25 cellular contexts compared by ENCODE assay signal in genomic region chr1:224544276-224544675, GRCh38.
DNase-seq lines count a peak whose midpoint lies in the region; ATAC-seq, FAIRE-seq and TF ChIP-seq lines count a peak whose summit lies in the region.
"Had no signal": no experiment of that assay in that cellular context is flagged by ENCODE, and none has a peak within 500 bp of the region (broad histone marks: within the 10 kb centered on the region; RNA-seq: fewer than 3 reads in every experiment).

No MANE protein-coding gene starts in this region.

- H4K20me1 ChIP-seq in PC-9 (ENCODE audit: insufficient read depth) (no peaks in the 10 kb centered on the region), endothelial cell of umbilical vein (replicated peaks; ENCODE audit: control insufficient read depth, extremely low read depth, insufficient read depth, low read length) (no peaks in the 10 kb centered on the region), osteoblast (ENCODE audit: insufficient read depth, low read length) (no peaks in the 10 kb centered on the region)

- H3K27me3 ChIP-seq in PC-9 (ENCODE audit: insufficient read depth, low read depth) (no peaks in the 10 kb centered on the region), endothelial cell of umbilical vein (ENCODE audit: control insufficient read depth in 2 of 2, insufficient read depth in 2 of 2, low read length in 2 of 2) (no peaks in the 10 kb centered on the region), osteoblast (ENCODE audit: insufficient read depth, low read length) (no peaks in the 10 kb centered on the region), aorta (ENCODE audit: control insufficient read depth in 1 of 2, insufficient read depth in 2 of 2, low read length in 1 of 2) (no peaks in the 10 kb centered on the region)
- H3K27me3 ChIP-seq: colonic mucosa, SJCRH30 had no signal

- H3K4me2 ChIP-seq in PC-9 (peak overlapping the region; percentile 71), endothelial cell of umbilical vein (ENCODE audit: insufficient read depth, low read length) (peak overlapping the region; percentile 5), osteoblast (ENCODE audit: insufficient read depth, low read length) (no peak overlapping the region)

- intact Hi-C loops in PC-9 (cut with micrococcal nuclease; ENCODE audit: unreplicated experiment): no loop called here
- intact Hi-C loops in endothelial cell of umbilical vein (cut with micrococcal nuclease): loop anchor here (10.0 kb wide), 1 partner anchor 699 kb away; the partner anchor contains the start of gene TP53BP2
- intact Hi-C loops in aorta (cut with DNase I): no loop called here

- no peak for TF ChIP-seq CTCF in PC-9 (conservative IDR thresholded peaks at IDR 0.05)
- TF ChIP-seq CTCF in endothelial cell of umbilical vein (IDR thresholded peaks at IDR 0.05; ENCODE audit: extremely low read depth in 1 of 2, insufficient read depth in 1 of 2, low read depth in 1 of 2, low read length in 2 of 2): no peak
- TF ChIP-seq CTCF in osteoblast (IDR thresholded peaks at IDR 0.05; ENCODE audit: extremely low read depth, low read depth, low read length): no peak

- H3K9me2 ChIP-seq in PC-9 (ENCODE audit: insufficient read depth): no peaks in the 10 kb centered on the region

- H3K79me2 ChIP-seq in PC-9 (ENCODE audit: low read depth) (no peaks in the 10 kb centered on the region), endothelial cell of umbilical vein (ENCODE audit: control insufficient read depth, insufficient read depth, low read length) (no peaks in the 10 kb centered on the region), osteoblast (ENCODE audit: insufficient read depth, low read length) (no peaks in the 10 kb centered on the region)

- no peaks in the 10 kb centered on the region for H3K9me1 ChIP-seq in endothelial cell of umbilical vein (replicated peaks; ENCODE audit: control insufficient read depth, extremely low read depth, insufficient read depth, low read length)

- TF ChIP-seq POLR2A in endothelial cell of umbilical vein (IDR thresholded peaks at IDR 0.05; ENCODE audit: low read depth, low read length): no peak

- DNase-seq in CD1c-positive myeloid dendritic cell (ENCODE audit: extremely low spot score): peak; percentile 57
- no peak for DNase-seq in PC-9
- peak; percentile 49 for DNase-seq in endothelial cell of umbilical vein (ENCODE audit: low read depth, low spot score)
- DNase-seq in osteoblast (ENCODE audit: insufficient read length, low spot score, missing footprints): no peak
- no peak for DNase-seq in NCI-H1436 treated with DMSO at 0.1 percent for 48 hours (lab: John Stamatoyannopoulos, UW)
- DNase-seq in aorta: no peak
- DNase-seq: ACHN; activated CD4-positive, alpha-beta T cell treated with anti-CD3 and anti-CD28 coated beads, Interleukin-2, amount 50 U/mL, for 48 hours; activated CD8-positive, alpha-beta memory T cell treated with anti-CD3 and anti-CD28 coated beads, Interleukin-2, amount 50 U/mL, for 4 hours; activated naive CD4-positive, alpha-beta T cell treated with anti-CD3 and anti-CD28 coated beads, Interleukin-2, amount 50 U/mL, for 16 hours; amygdala; CD4-positive, CD25-positive, alpha-beta regulatory T cell; colonic mucosa; endodermal cell; GOT3; left ventricle myocardium superior; naive thymus-derived CD8-positive, alpha-beta T cell; NCI-H1092 treated with DMSO at 0.1 percent for 48 hours; NCI-H2029 treated with DMSO at 0.1 percent for 48 hours; NCI-H526 treated with DMSO at 0.1 percent for 48 hours; nucleus accumbens; T-helper 1 cell had no signal

- BruUV-seq in PC-9 (replicated peaks; lab: Mats Ljungman, UMichigan): no TSS peak
- BruUV-seq in endothelial cell of umbilical vein (replicated peaks; lab: Mats Ljungman, UMichigan): no TSS peak

- no peak overlapping the region for H3K9ac ChIP-seq in endothelial cell of umbilical vein (replicated peaks; ENCODE audit: extremely low read depth, insufficient read depth, low read length)

- H3K9me3 ChIP-seq in PC-9 (ENCODE audit: insufficient read depth, low read depth) (0 out of 2 replicates have a peak, but pooled peaks cover 3% of the 10 kb centered on the region), endothelial cell of umbilical vein (replicated peaks; ENCODE audit: control insufficient read depth, insufficient read depth, low read length) (no peaks in the 10 kb centered on the region), osteoblast (ENCODE audit: low read depth, low read length) (no peaks in the 10 kb centered on the region), aorta (ENCODE audit: control insufficient read depth, low read length) (no peaks in the 10 kb centered on the region)
- H3K9me3 ChIP-seq: colonic mucosa, SJCRH30 had no signal

- H3K36me3 ChIP-seq in PC-9 (ENCODE audit: low read depth) (no peaks in the 10 kb centered on the region), endothelial cell of umbilical vein (ENCODE audit: control insufficient read depth in 2 of 2, extremely low read depth in 1 of 2, insufficient read depth in 2 of 2, low read length in 2 of 2) (no peaks in the 10 kb centered on the region), osteoblast (ENCODE audit: insufficient read depth, low read length) (no peaks in the 10 kb centered on the region), aorta (ENCODE audit: control insufficient read depth in 1 of 2, insufficient read depth in 2 of 2, low read length in 1 of 2) (no peaks in the 10 kb centered on the region)
- H3K36me3 ChIP-seq: colonic mucosa, SJCRH30 had no signal

- H3K4me3 ChIP-seq in PC-9 (0 out of 2 replicates have a peak overlapping the region, but pooled peaks have one; percentile 19), endothelial cell of umbilical vein (replicated peaks in 1 of 3; ENCODE audit: insufficient read depth in 1 of 3, low read depth in 1 of 3, low read length in 3 of 3) (no peak overlapping the region), osteoblast (ENCODE audit: insufficient read depth, low read length) (no peak overlapping the region), aorta (ENCODE audit: low read length in 2 of 2) (no peak overlapping the region)
- H3K4me3 ChIP-seq: colonic mucosa, SJCRH30 had no signal

- H3K4me1 ChIP-seq in PC-9 (replicated peaks; ENCODE audit: insufficient read depth): peaks cover 46% of the 10 kb centered on the region
- peaks cover 53% of the 10 kb centered on the region for H3K4me1 ChIP-seq in endothelial cell of umbilical vein (ENCODE audit: control insufficient read depth, extremely low read depth, insufficient read depth, low read length)
- peaks cover 49% of the 10 kb centered on the region for H3K4me1 ChIP-seq in osteoblast (ENCODE audit: insufficient read depth, low read length)
- no peaks in the 10 kb centered on the region for H3K4me1 ChIP-seq in aorta (ENCODE audit: control insufficient read depth in 1 of 2, insufficient read depth in 2 of 2, low read length in 2 of 2)
- H3K4me1 ChIP-seq: colonic mucosa had no signal

- FAIRE-seq in endothelial cell of umbilical vein (lab: Jason Lieb, UNC): no peak

- H3F3A ChIP-seq in PC-9 (ENCODE audit: insufficient read depth, low read depth): peaks cover 30% of the 10 kb centered on the region

- H2AFZ ChIP-seq in PC-9 (no peak overlapping the region), endothelial cell of umbilical vein (ENCODE audit: low read depth, low read length) (peak overlapping the region; percentile 33), osteoblast (ENCODE audit: low read length) (peak overlapping the region; percentile 45)

- H3K27ac ChIP-seq in PC-9 (peak overlapping the region; percentile 98), endothelial cell of umbilical vein (ENCODE audit: insufficient read depth, low read depth, low read length) (peak overlapping the region; percentile 100), osteoblast (ENCODE audit: low read depth, low read length) (peak overlapping the region; percentile 83), aorta (ENCODE audit: low read depth in 1 of 2, low read length in 2 of 2) (no peak overlapping the region)
- H3K27ac ChIP-seq: colonic mucosa had no signal

- ATAC-seq in HG02610 (IDR thresholded peaks at IDR 0.05; ENCODE audit: unreplicated experiment) (no peak), HG02623 (IDR thresholded peaks at IDR 0.05; ENCODE audit: unreplicated experiment) (no peak), aorta (ENCODE audit: low FRiP score) (no peak)
- ATAC-seq: left ventricle myocardium superior; naive thymus-derived CD8-positive, alpha-beta T cell had no signal

- dilution Hi-C loops in endothelial cell of umbilical vein (cut with MboI; ENCODE audit: extremely low pct_ligation_motif_present, low sequenced_read_pairs): no loop called here

- CTCF ChIA-PET in PC-9 (lab: Charles Lee) (no interaction called here), endothelial cell of umbilical vein (lab: Charles Lee) (interaction anchor here (1.0 to 1.8 kb wide), 5 partner anchors 21 to 307 kb away, joined by 3 to 15 read pairs (median 6); no protein-coding TSS in a partner anchor)

- WGBS in aorta, 2 donors: 75 to 76% methylated on average over 4 of the region's 4 CpGs

- POLR2A ChIA-PET in PC-9 (lab: Charles Lee; ENCODE audit: unreplicated experiment) (no interaction called here), endothelial cell of umbilical vein (lab: Charles Lee) (no interaction called here)

TF ChIP-seq in endothelial cell of umbilical vein, 7 proteins besides CTCF, POLR2A, EP300 and RAD21:
- TF ChIP-seq JUN (IDR thresholded peaks at IDR 0.05; ENCODE audit: borderline replicate concordance, insufficient read depth, insufficient read length, low read depth) (peak; percentile 63), GATA2 (IDR thresholded peaks at IDR 0.05; ENCODE audit: insufficient read depth, insufficient read length, low read depth, low read length) (peak; percentile 96), POLR2AphosphoS5 (IDR thresholded peaks at IDR 0.05; ENCODE audit: insufficient read depth, low read depth, low read length) (peak; percentile 58), FOS (IDR thresholded peaks at IDR 0.05; ENCODE audit: borderline replicate concordance, insufficient read depth, low read length) (peak; percentile 69), MYC (IDR thresholded peaks at IDR 0.05; ENCODE audit: low read depth, low read length) (no peak), MAX (IDR thresholded peaks at IDR 0.05; ENCODE audit: insufficient read depth, insufficient read length) (no peak), EZH2 (IDR thresholded peaks at IDR 0.05; ENCODE audit: borderline replicate concordance, low read depth, low read length, severe bottlenecking) (no peak)

Comparison
In these comparisons a context has a peak if more than half of its experiments do, and no peak if none do; other contexts are left out.
1. DNase-seq: peak in CD1c-positive myeloid dendritic cell (single experiment) and endothelial cell of umbilical vein (single experiment); none in PC-9 (0 of 2), osteoblast (single experiment), NCI-H1436 treated with DMSO at 0.1 percent for 48 hours (single experiment) and aorta (0 of 2).
2. H3K27ac ChIP-seq: peak in PC-9 (single experiment), endothelial cell of umbilical vein (single experiment) and osteoblast (single experiment); none in aorta (0 of 2).